Comparison of ENCODE assay signal across 13 cellular contexts in the genomic region with DNA sequence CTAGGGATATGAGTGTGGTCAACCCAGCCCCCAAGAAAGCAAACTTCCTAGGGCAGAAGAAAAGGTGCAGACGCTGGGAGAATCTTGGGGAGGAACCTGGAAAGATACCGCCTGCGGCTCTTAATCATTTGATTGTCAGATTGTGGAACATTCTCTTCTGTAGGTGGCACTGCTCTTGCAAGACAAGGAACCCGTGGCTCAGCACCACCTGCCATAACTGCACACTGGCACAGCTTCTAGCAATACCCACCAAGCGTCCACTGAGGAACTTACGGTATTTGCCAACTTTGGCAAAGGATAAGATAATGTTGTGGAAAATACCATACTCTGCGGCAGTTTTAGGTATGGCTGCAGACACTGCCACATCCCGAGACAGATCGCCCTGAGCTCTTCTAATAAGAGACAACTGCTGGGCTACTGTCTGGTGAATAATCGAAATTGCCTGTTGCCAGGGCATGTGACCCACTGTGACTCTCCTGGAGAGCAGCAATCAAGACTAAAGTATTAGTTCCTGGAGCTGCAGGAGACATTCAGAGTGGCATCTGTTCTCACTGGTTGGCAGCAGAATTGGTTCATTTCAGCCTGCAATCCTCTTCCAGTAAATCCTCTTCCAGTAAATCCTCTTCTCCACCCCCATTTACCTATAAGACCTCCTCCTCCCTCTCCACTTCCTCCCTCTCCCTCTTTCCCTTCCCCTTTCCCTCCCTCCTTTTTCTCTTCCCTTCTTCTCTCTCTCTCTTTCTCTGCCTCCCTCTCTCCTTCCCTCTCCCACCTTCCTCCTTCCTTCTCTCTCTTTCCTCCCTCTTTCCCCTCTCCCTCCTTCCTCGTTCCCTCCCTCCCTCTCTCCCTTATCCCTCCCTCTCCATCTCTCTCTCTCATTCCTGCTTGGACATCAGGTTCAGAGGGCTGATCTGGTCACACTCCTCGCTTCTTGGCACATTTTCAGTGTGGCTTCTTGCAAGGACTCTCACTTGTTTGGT. TPM values are rescaled to one million over a fixed set of nuclear protein-coding genes. Genes with fewer than 3 reads are reported as not detected.
DNase-seq lines count a peak whose midpoint lies in the region; ATAC-seq and TF ChIP-seq lines count a peak whose summit lies in the region.
"Had no signal": no experiment of that assay in that cellular context is flagged by ENCODE, and none has a peak within 500 bp of the region (broad histone marks: within the 10 kb centered on the region; RNA-seq: fewer than 3 reads in every experiment).

No MANE protein-coding gene starts in this region.

- no peaks in the 10 kb centered on the region for H3K4me1 ChIP-seq in HEK293 (ENCODE audit: control insufficient read depth, insufficient read depth, low read length)

- no peaks in the 10 kb centered on the region for H3K36me3 ChIP-seq in HEK293 (ENCODE audit: control insufficient read depth in 2 of 2, insufficient read depth in 1 of 2, low read length in 2 of 2)

- H3K27ac ChIP-seq in HEK293 (ENCODE audit: extremely low read depth, low read depth, low read length): no peak overlapping the region
- H3K27ac ChIP-seq: skin epidermis had no signal

- no peak overlapping the region for H3K4me3 ChIP-seq in HEK293 (ENCODE audit: low read depth, low read length)
- H3K4me3 ChIP-seq: skin epidermis had no signal

- intact Hi-C loops in left colon (cut with DNase I, micrococcal nuclease): no loop called here

- H3K9me3 Mint-ChIP-seq in activated naive CD4-positive, alpha-beta T cell treated with anti-CD3 and anti-CD28 coated beads, Interleukin-2, amount 50 U/mL, for 72 hours: peaks cover 0 to 5% of the 10 kb centered on the region in 2 donors
- H3K9me3 Mint-ChIP-seq: activated CD4-positive, alpha-beta T cell treated with anti-CD3 and anti-CD28 coated beads, Interleukin-2, amount 10 ng/mL, durations not matched to agents 7 days and 5 days; activated naive CD4-positive, alpha-beta T cell treated with anti-CD3 and anti-CD28 coated beads, Interleukin-2, amount 10 ng/mL, durations not matched to agents 7 days and 5 days had no signal

- no peak overlapping the region for H3K27ac Mint-ChIP-seq in activated naive CD4-positive, alpha-beta T cell treated with anti-CD3 and anti-CD28 coated beads, Interleukin-2, amount 50 U/mL, for 72 hours
- H3K27ac Mint-ChIP-seq: activated CD4-positive, alpha-beta T cell treated with anti-CD3 and anti-CD28 coated beads, Interleukin-2, amount 10 ng/mL, durations not matched to agents 7 days and 5 days; activated naive CD4-positive, alpha-beta T cell treated with anti-CD3 and anti-CD28 coated beads, Interleukin-2, amount 10 ng/mL, durations not matched to agents 7 days and 5 days had no signal

- CTCF ChIA-PET in HEK293 (lab: Yijun Ruan, JAX): interaction anchor here (1.0 kb wide), 1 partner anchor 44 kb away, joined by 4 read pairs; no protein-coding TSS in a partner anchor

- DNase-seq in DMS 273 (lab: John Stamatoyannopoulos, UW; ENCODE audit: unreplicated experiment) (peak; percentile 70), NCI-H82 treated with DMSO at 0.1 percent for 48 hours (lab: John Stamatoyannopoulos, UW; ENCODE audit: unreplicated experiment) (peak; percentile 76), left colon (no peak), H4 (ENCODE audit: low spot score) (no peak), NCI-H748 (lab: John Stamatoyannopoulos, UW; ENCODE audit: unreplicated experiment) (no peak)
- DNase-seq in activated naive CD4-positive, alpha-beta T cell treated with anti-CD3 and anti-CD28 coated beads, Interleukin-2, amount 50 U/mL, for 72 hours (ENCODE audit: low spot score in 2 of 2): no peak
- DNase-seq: activated CD4-positive, alpha-beta T cell treated with anti-CD3 and anti-CD28 coated beads, Interleukin-2, amount 10 ng/mL, durations not matched to agents 7 days and 5 days; activated naive CD4-positive, alpha-beta T cell treated with anti-CD3 and anti-CD28 coated beads, Interleukin-2, amount 10 ng/mL, durations not matched to agents 7 days and 5 days; NCI-H2171 treated with DMSO at 0.1 percent for 48 hours had no signal

- H3K36me3 Mint-ChIP-seq in activated naive CD4-positive, alpha-beta T cell treated with anti-CD3 and anti-CD28 coated beads, Interleukin-2, amount 50 U/mL, for 72 hours: no peaks in the 10 kb centered on the region
- H3K36me3 Mint-ChIP-seq: activated naive CD4-positive, alpha-beta T cell treated with anti-CD3 and anti-CD28 coated beads, Interleukin-2, amount 10 ng/mL, durations not matched to agents 7 days and 5 days had no signal

- peak; percentile 17 for ATAC-seq in left colon
- no peak for ATAC-seq in activated naive CD4-positive, alpha-beta T cell treated with anti-CD3 and anti-CD28 coated beads, Interleukin-2, amount 50 U/mL, for 72 hours
- ATAC-seq: esophagus mucosa had no signal

- no peak for TF ChIP-seq CTCF in HEK293 (tag by site-specific recombination; IDR thresholded peaks at IDR 0.05)

- H3K9me3 ChIP-seq in HEK293 (ENCODE audit: control insufficient read depth, insufficient read depth, low read depth, low read length): no peaks in the 10 kb centered on the region

- POLR2A ChIA-PET in HEK293 (lab: Yijun Ruan, JAX): no interaction called here

TF ChIP-seq in HEK293, 187 proteins besides CTCF, POLR2A, EP300 and RAD21 (continues in another document):
- TF ChIP-seq ZNF792 (tag by site-specific recombination; IDR thresholded peaks at IDR 0.05) (no peak), ZNF223 (tag by site-specific recombination; IDR thresholded peaks at IDR 0.05) (no peak), ZNF148 (tag by site-specific recombination; IDR thresholded peaks at IDR 0.05; ENCODE audit: borderline replicate concordance) (0 out of 2 replicates have a peak, but pooled peaks have one; percentile 60), ZNF19 (tag by site-specific recombination; IDR thresholded peaks at IDR 0.05; ENCODE audit: low read depth) (no peak), ZIC2 (tag by site-specific recombination; IDR thresholded peaks at IDR 0.05) (no peak), BCL11B (tag by site-specific recombination; IDR thresholded peaks at IDR 0.05; ENCODE audit: low read depth) (no peak), ZNF600 (tag by site-specific recombination; IDR thresholded peaks at IDR 0.05) (no peak), ZNF16 (tag by site-specific recombination; IDR thresholded peaks at IDR 0.05; ENCODE audit: low read depth) (no peak), ZNF548 (tag by site-specific recombination; IDR thresholded peaks at IDR 0.05) (no peak), ZNF830 (tag by site-specific recombination; IDR thresholded peaks at IDR 0.05; ENCODE audit: low read depth) (no peak)
- TF ChIP-seq, protein P1, sequence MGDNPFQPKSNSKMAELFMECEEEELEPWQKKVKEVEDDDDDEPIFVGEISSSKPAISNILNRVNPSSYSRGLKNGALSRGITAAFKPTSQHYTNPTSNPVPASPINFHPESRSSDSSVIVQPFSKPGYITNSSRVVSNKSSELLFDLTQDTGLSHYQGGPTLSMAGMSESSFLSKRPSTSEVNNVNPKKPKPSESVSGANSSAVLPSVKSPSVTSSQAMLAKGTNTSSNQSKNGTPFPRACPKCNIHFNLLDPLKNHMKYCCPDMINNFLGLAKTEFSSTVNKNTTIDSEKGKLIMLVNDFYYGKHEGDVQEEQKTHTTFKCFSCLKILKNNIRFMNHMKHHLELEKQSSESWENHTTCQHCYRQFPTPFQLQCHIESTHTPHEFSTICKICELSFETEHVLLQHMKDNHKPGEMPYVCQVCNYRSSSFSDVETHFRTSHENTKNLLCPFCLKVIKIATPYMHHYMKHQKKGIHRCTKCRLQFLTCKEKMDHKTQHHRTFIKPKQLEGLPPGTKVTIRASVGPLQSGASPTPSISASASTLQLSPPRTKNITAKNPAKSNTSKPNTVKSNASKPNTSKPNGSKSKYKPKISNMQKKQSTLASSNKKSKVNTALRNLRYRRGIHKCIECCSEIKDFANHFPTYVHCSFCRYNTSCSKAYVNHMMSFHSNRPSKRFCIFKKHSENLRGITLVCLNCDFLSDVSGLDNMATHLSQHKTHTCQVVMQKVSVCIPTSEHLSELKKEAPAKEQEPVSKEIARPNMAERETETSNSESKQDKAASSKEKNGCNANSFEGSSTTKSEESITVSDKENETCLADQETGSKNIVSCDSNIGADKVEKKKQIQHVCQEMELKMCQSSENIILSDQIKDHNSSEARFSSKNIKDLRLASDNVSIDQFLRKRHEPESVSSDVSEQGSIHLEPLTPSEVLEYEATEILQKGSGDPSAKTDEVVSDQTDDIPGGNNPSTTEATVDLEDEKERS (tag by site-specific recombination; IDR thresholded peaks at IDR 0.05): no peak

RNA-seq across cellular contexts. Expression of gene B3GALT5, which starts 49.7 kb away (rescaled TPM):
- 100 to 1,000 TPM in 1 of 2 donors, 10 to 100 TPM in 1; 95.6 to 115 TPM for total RNA-seq in left colon
- total RNA-seq in H4 (2014; rRNA removed; shearing (Covaris generic)): 0.33 TPM in 2 replicates
- total RNA-seq in activated naive CD4-positive, alpha-beta T cell treated with anti-CD3 and anti-CD28 coated beads, Interleukin-2, amount 50 U/mL, for 72 hours: under 1 TPM; 0.02 TPM
- total RNA-seq: activated CD4-positive, alpha-beta T cell treated with anti-CD3 and anti-CD28 coated beads, Interleukin-2, amount 10 ng/mL, durations not matched to agents 7 days and 5 days; SK-MEL-5 had no signal

Comparison
In these comparisons a context has a peak if more than half of its experiments do, and no peak if none do; other contexts are left out.
1. DNase-seq: peak in DMS 273 (single experiment) and NCI-H82 treated with DMSO at 0.1 percent for 48 hours (single experiment); none in left colon (0 of 2), H4 (single experiment), activated naive CD4-positive, alpha-beta T cell treated with anti-CD3 and anti-CD28 coated beads, Interleukin-2, amount 50 U/mL, for 72 hours (0 of 2) and NCI-H748 (single experiment).
2. RNA of gene B3GALT5, which starts 49.7 kb away (total RNA-seq): 95.6 to 115 TPM in left colon; 0.33 TPM in H4 and 0.02 TPM in activated naive CD4-positive, alpha-beta T cell treated with anti-CD3 and anti-CD28 coated beads, Interleukin-2, amount 50 U/mL, for 72 hours; every median in the first group is over 10 times any median in the second.